In genomic region chr15:100863406-100864198, GRCh38 we compare ENCODE assay signal across 11 cellular contexts. TPM values are rescaled to one million over a fixed set of nuclear protein-coding genes. Genes with fewer than 3 reads are reported as not detected.
DNase-seq lines count a peak whose midpoint lies in the region; ATAC-seq and TF ChIP-seq lines count a peak whose summit lies in the region.
"Had no signal": no experiment of that assay in that cellular context is flagged by ENCODE, and none has a peak within 500 bp of the region (broad histone marks: within the 10 kb centered on the region; RNA-seq: fewer than 3 reads in every experiment).

No MANE protein-coding gene starts in this region.

- TF ChIP-seq CTCF in left lung (IDR thresholded peaks at IDR 0.05) = no peak
- TF ChIP-seq CTCF in activated CD8-positive, alpha-beta T cell treated with anti-CD3 and anti-CD28 coated beads for 36 hours (IDR thresholded peaks at IDR 0.05) = no peak

- DNase-seq in LHCN-M2 (ENCODE audit: low read depth) (peak; percentile 46), dermis microvascular lymphatic vessel endothelial cell (ENCODE audit: low read depth in 2 of 2) (peak; percentile 46 to 86), left lung (peak in 1 of 2 donors; percentile 50), NCI-H774 (lab: John Stamatoyannopoulos, UW) (no peak), NCI-H1436 treated with DMSO at 0.1 percent for 48 hours (lab: John Stamatoyannopoulos, UW) (no peak)
- DNase-seq in activated CD8-positive, alpha-beta T cell treated with anti-CD3 and anti-CD28 coated beads for 36 hours = no peak
- DNase-seq in activated CD4-positive, alpha-beta T cell treated with anti-CD3 and anti-CD28 coated beads for 1 hour = no peak
- DNase-seq: foreskin melanocyte, NCI-H2227 treated with DMSO at 0.1 percent for 48 hours, trophoblast cell had no signal

- no peaks in the 10 kb centered on the region for H3K36me3 Mint-ChIP-seq in activated CD8-positive, alpha-beta T cell treated with anti-CD3 and anti-CD28 coated beads for 36 hours (ENCODE audit: low read depth)

- H3K9me3 Mint-ChIP-seq in activated CD8-positive, alpha-beta T cell treated with anti-CD3 and anti-CD28 coated beads for 36 hours = peaks cover 4% of the 10 kb centered on the region

- H3K27ac ChIP-seq in left lung = no peak overlapping the region

- H3K4me1 Mint-ChIP-seq in activated CD8-positive, alpha-beta T cell treated with anti-CD3 and anti-CD28 coated beads for 36 hours (ENCODE audit: low read depth) = no peaks in the 10 kb centered on the region

- peak; percentile 62 for ATAC-seq in left lung
- ATAC-seq in activated CD8-positive, alpha-beta T cell treated with anti-CD3 and anti-CD28 coated beads for 36 hours = no peak

- H3K4me3 Mint-ChIP-seq in activated CD8-positive, alpha-beta T cell treated with anti-CD3 and anti-CD28 coated beads for 36 hours = no peak overlapping the region

- H3K4me1 ChIP-seq in left lung (no peaks in the 10 kb centered on the region), skeletal muscle satellite cell (ENCODE audit: control insufficient read depth, insufficient read depth, low read length) (peaks cover 15% of the 10 kb centered on the region)

- H3K9me3 ChIP-seq in left lung (no peaks in the 10 kb centered on the region), skeletal muscle satellite cell (replicated peaks; ENCODE audit: low read length) (no peaks in the 10 kb centered on the region)

- peak overlapping the region; percentile 25 for H3K9ac ChIP-seq in skeletal muscle satellite cell (ENCODE audit: low read depth, low read length)

- CTCF ChIA-PET in activated CD8-positive, alpha-beta T cell treated with anti-CD3 and anti-CD28 coated beads for 36 hours (lab: Charles Lee) = interaction anchor here (0.9 kb wide), 1 partner anchor 144 kb away, joined by 3 read pairs; no protein-coding TSS in a partner anchor

- no peak overlapping the region for H3K4me3 ChIP-seq in left lung
- H3K4me3 ChIP-seq in skeletal muscle satellite cell (ENCODE audit: low read length) = no peak overlapping the region

- peak overlapping the region; percentile 59 for H3K4me2 ChIP-seq in skeletal muscle satellite cell (ENCODE audit: low read length)

- peaks cover 10% of the 10 kb centered on the region for H3K27me3 Mint-ChIP-seq in activated CD8-positive, alpha-beta T cell treated with anti-CD3 and anti-CD28 coated beads for 36 hours

- H3K27ac Mint-ChIP-seq in activated CD8-positive, alpha-beta T cell treated with anti-CD3 and anti-CD28 coated beads for 36 hours = no peak overlapping the region

- H3K36me3 ChIP-seq in left lung = no peaks in the 10 kb centered on the region
- no peaks in the 10 kb centered on the region for H3K36me3 ChIP-seq in skeletal muscle satellite cell (ENCODE audit: insufficient read depth, low read length)

- POLR2A ChIA-PET in activated CD8-positive, alpha-beta T cell treated with anti-CD3 and anti-CD28 coated beads for 36 hours (lab: Charles Lee) = no interaction called here

- H3K27me3 ChIP-seq in left lung (peaks cover 0 to 6% of the 10 kb centered on the region in 2 donors), skeletal muscle satellite cell (ENCODE audit: control insufficient read depth, insufficient read depth, low read length) (no peaks in the 10 kb centered on the region)

- intact Hi-C loops in left lung (cut with DNase I) = no loop called here
- intact Hi-C loops in activated CD8-positive, alpha-beta T cell treated with anti-CD3 and anti-CD28 coated beads for 36 hours (cut with micrococcal nuclease) = no loop called here

RNA-seq across cellular contexts. Expression of gene ALDH1A3, which starts 16.0 kb away (rescaled TPM):
- total RNA-seq in LHCN-M2 (2014; rRNA removed) = 0.06 and 0.11 TPM in 2 replicates
- 0.12 TPM for polyA plus RNA-seq in LHCN-M2 (2012)
- 6.3 and 33.9 TPM in 2 replicates for total RNA-seq in dermis microvascular lymphatic vessel endothelial cell
- total RNA-seq in left lung = 10 to 100 TPM; 13.7 to 17.5 TPM
- 118 and 290 TPM in 2 replicates for total RNA-seq in skeletal muscle satellite cell (2012; rRNA removed)
- total RNA-seq in activated CD8-positive, alpha-beta T cell treated with anti-CD3 and anti-CD28 coated beads for 36 hours = not detected

RNA-seq across cellular contexts. Expression of gene LRRK1, which starts 55.6 kb away (rescaled TPM):
- 0.17 and 0.26 TPM in 2 replicates for total RNA-seq in LHCN-M2 (2014; rRNA removed)
- 0.24 TPM for polyA plus RNA-seq in LHCN-M2 (2012)
- total RNA-seq in dermis microvascular lymphatic vessel endothelial cell = 5.9 and 6.6 TPM in 2 replicates
- 10 to 100 TPM; 23.1 to 24.2 TPM for total RNA-seq in left lung
- 9.1 and 10.9 TPM in 2 replicates for total RNA-seq in skeletal muscle satellite cell (2012; rRNA removed)
- total RNA-seq in activated CD8-positive, alpha-beta T cell treated with anti-CD3 and anti-CD28 coated beads for 36 hours = under 1 TPM; 0.50 to 0.83 TPM

Comparison
In these comparisons a context has a peak if more than half of its experiments do, and no peak if none do; other contexts are left out.
1. DNase-seq: peak in LHCN-M2 (single experiment) and dermis microvascular lymphatic vessel endothelial cell (2 of 2); none in activated CD8-positive, alpha-beta T cell treated with anti-CD3 and anti-CD28 coated beads for 36 hours (single experiment), NCI-H774 (single experiment), activated CD4-positive, alpha-beta T cell treated with anti-CD3 and anti-CD28 coated beads for 1 hour (single experiment) and NCI-H1436 treated with DMSO at 0.1 percent for 48 hours (single experiment).